Comparison of ENCODE assay signal across 8 cellular contexts in genomic region chr3:171028025-171028778, GRCh38. TPM values are rescaled to one million over a fixed set of nuclear protein-coding genes. Genes with fewer than 3 reads are reported as not detected.
DNase-seq lines count a peak whose midpoint lies in the region; ATAC-seq, FAIRE-seq and TF ChIP-seq lines count a peak whose summit lies in the region.

No MANE protein-coding gene starts in this region.

- intact Hi-C loops in K562 (cut with micrococcal nuclease) = no loop called here

- H3K27me3 ChIP-seq in AG04450 (ENCODE audit: control insufficient read depth, insufficient read depth, low read length) (no peaks in the 10 kb centered on the region), K562 (ENCODE audit: control insufficient read depth in 2 of 2, insufficient read depth in 2 of 2, low read length in 2 of 2) (peaks cover 24 to 30% of the 10 kb centered on the region in 2 experiments), smooth muscle cell (ENCODE audit: low read depth) (no peaks in the 10 kb centered on the region)

- H2AFZ ChIP-seq in K562 (ENCODE audit: low read depth, low read length) (no peak overlapping the region), smooth muscle cell (ENCODE audit: low read depth) (peak overlapping the region; percentile 66)

- no peaks in the 10 kb centered on the region for H3K9me1 ChIP-seq in K562 (ENCODE audit: control insufficient read depth, insufficient read depth, low read length)

- H4K20me1 ChIP-seq in K562 (replicated peaks; ENCODE audit: control insufficient read depth, insufficient read depth, low read length) = no peaks in the 10 kb centered on the region
- no peaks in the 10 kb centered on the region for H4K20me1 ChIP-seq in smooth muscle cell (ENCODE audit: low read depth)

- H3K9ac ChIP-seq in K562 (ENCODE audit: insufficient read depth in 1 of 2, low read depth in 2 of 2, low read length in 2 of 2) (peak overlapping the region in 1 of 2 experiments; percentile 66; a peak in 2 of 4 replicates), smooth muscle cell (ENCODE audit: low read depth) (peak overlapping the region; percentile 30)

- no peak overlapping the region; the same call in 1 of the 2 replicates for H3K4me2 ChIP-seq in K562 (ENCODE audit: insufficient read depth, low read length)
- H3K4me2 ChIP-seq in smooth muscle cell = peak overlapping the region; percentile 85

- H3K9me3 ChIP-seq in AG04450 (ENCODE audit: control insufficient read depth, insufficient read depth, low read length) (no peaks in the 10 kb centered on the region), K562 (replicated peaks; ENCODE audit: control insufficient read depth, insufficient read depth, low read depth, low read length) (no peaks in the 10 kb centered on the region), smooth muscle cell (replicated peaks; ENCODE audit: low read depth) (no peaks in the 10 kb centered on the region)

- TF ChIP-seq EP300 in K562 (IDR thresholded peaks at IDR 0.05; ENCODE audit: low read length) = no peak

- DNase-seq in AG04450 (ENCODE audit: low read depth, low spot score) = peak; percentile 79
- peak; percentile 59 for DNase-seq in RWPE1 (ENCODE audit: low spot score)
- peak in 2 of 4 experiments; percentile 19 to 25 for DNase-seq in K562 (ENCODE audit: extremely low read depth in 1 of 4, low spot score in 3 of 4)
- peak; percentile 53 for DNase-seq in iPS-NIHi11 (ENCODE audit: low spot score)
- DNase-seq in smooth muscle cell (lab: John Stamatoyannopoulos, UW; ENCODE audit: unreplicated experiment) = no peak
- no peak for DNase-seq in 8988T

- in situ Hi-C loops in K562 (cut with MboI) = no loop called here

- no peak for FAIRE-seq in K562 (lab: Jason Lieb, UNC)

- ATAC-seq in GM21381 (IDR thresholded peaks at IDR 0.05; ENCODE audit: unreplicated experiment) (peak; percentile 65), K562 (peak; percentile 49; the same call in 2 of the 3 replicates), HG03565 (IDR thresholded peaks at IDR 0.05; ENCODE audit: unreplicated experiment) (no peak)

- H3K36me3 ChIP-seq in K562 (ENCODE audit: control insufficient read depth, insufficient read depth, low read length) = no peaks in the 10 kb centered on the region
- no peaks in the 10 kb centered on the region for H3K36me3 ChIP-seq in smooth muscle cell (ENCODE audit: low read depth)

- CTCF ChIA-PET in AG04450 (lab: Charles Lee) = interaction anchor here (0.7 to 1.2 kb wide), 3 partner anchors 22 to 67 kb away, joined by 3 read pairs; no protein-coding TSS in a partner anchor
- CTCF ChIA-PET in RWPE1 (lab: Yijun Ruan, JAX) = no interaction called here
- CTCF ChIA-PET in K562 (lab: Yijun Ruan, JAX; ENCODE audit: low intra/inter-chr PET ratio) = no interaction called here

- H3K27ac ChIP-seq in AG04450 (ENCODE audit: low read depth, low read length) (peak overlapping the region; percentile 94), RWPE1 (no peak overlapping the region), K562 (ENCODE audit: extremely low read depth, low read depth, low read length) (no peak overlapping the region), smooth muscle cell (ENCODE audit: low read depth) (peak overlapping the region; percentile 46)

- H3K4me3 ChIP-seq in AG04450 (ENCODE audit: low read depth, low read length) = peak overlapping the region; percentile 44
- no peak overlapping the region for H3K4me3 ChIP-seq in K562
- H3K4me3 ChIP-seq in smooth muscle cell = peak overlapping the region; percentile 49

- H3K4me1 ChIP-seq in K562 (replicated peaks in 1 of 2; ENCODE audit: control insufficient read depth in 2 of 2, insufficient read depth in 2 of 2, low read length in 2 of 2) (peaks cover 3 to 4% of the 10 kb centered on the region in 2 experiments; a peak in 3 of 5 replicates), smooth muscle cell (ENCODE audit: low read depth) (no peaks in the 10 kb centered on the region)

- TF ChIP-seq RAD21 in K562 (CRISPR knock-in tag; conservative IDR thresholded peaks at IDR 0.05 in 1 of 2, IDR thresholded peaks at IDR 0.05 in 1 of 2) = no peak

- no peaks in the 10 kb centered on the region for H3F3A ChIP-seq in smooth muscle cell (ENCODE audit: low read depth)

- TF ChIP-seq POLR2A in K562 (conservative IDR thresholded peaks at IDR 0.05) = no peak

- WGBS in K562 (ENCODE audit: insufficient coverage, low coverage, missing lambda C conversion rate) = 11% methylated on average over 39 of the region's 39 CpGs
- 17% methylated on average over 39 of the region's 39 CpGs for WGBS in smooth muscle cell (ENCODE audit: low lambda C conversion rate)

- POLR2A ChIA-PET in AG04450 (lab: Yijun Ruan, JAX) (interaction anchor here (0.6 kb wide), 1 partner anchor 147 kb away, joined by 3 read pairs; no protein-coding TSS in a partner anchor), RWPE1 (lab: Yijun Ruan, JAX; ENCODE audit: low non-redundant PET) (no interaction called here), K562 (lab: Yijun Ruan, JAX) (no interaction called here)

- no TSS peak for BruUV-seq in K562 (replicated peaks; lab: Mats Ljungman, UMichigan)

- H3K79me2 ChIP-seq in K562 (ENCODE audit: control insufficient read depth, insufficient read depth, low read length) = no peaks in the 10 kb centered on the region
- H3K79me2 ChIP-seq in smooth muscle cell (ENCODE audit: low read depth) = no peaks in the 10 kb centered on the region

- TF ChIP-seq CTCF in AG04450 (IDR thresholded peaks at IDR 0.05; ENCODE audit: low read depth, low read length) (no peak), RWPE1 (conservative IDR thresholded peaks at IDR 0.05; ENCODE audit: low read depth) (no peak), K562 (IDR thresholded peaks at IDR 0.05 in 2 of 3, conservative IDR thresholded peaks at IDR 0.05 in 1 of 3; ENCODE audit: insufficient read depth in 2 of 3, low read depth in 1 of 3, low read length in 3 of 3) (no peak), smooth muscle cell (IDR thresholded peaks at IDR 0.05; ENCODE audit: borderline replicate concordance, insufficient read depth, poor library complexity, severe bottlenecking) (no peak)

TF ChIP-seq in K562, 482 proteins besides CTCF, POLR2A, EP300 and RAD21 (continues in another document):
- TF ChIP-seq ZNF232 (CRISPR knock-in tag; IDR thresholded peaks at IDR 0.05) = no peak
- no peak for TF ChIP-seq ZNF583 (CRISPR knock-in tag; IDR thresholded peaks at IDR 0.05)
- peak; percentile 57 for TF ChIP-seq CXXC5 (CRISPR knock-in tag; IDR thresholded peaks at IDR 0.05)
- no peak for TF ChIP-seq MCM5 (IDR thresholded peaks at IDR 0.05; ENCODE audit: low read depth)
- no peak for TF ChIP-seq RBM39 (optimal IDR thresholded peaks at IDR 0.05; ENCODE audit: low read depth, low read length)
- TF ChIP-seq KDM1A (IDR thresholded peaks at IDR 0.05) = peak; percentile 13 to 42; a peak in 1 of 4 replicates
- no peak for TF ChIP-seq E2F6 (IDR thresholded peaks at IDR 0.05; ENCODE audit: borderline replicate concordance in 1 of 2, extremely low read depth in 1 of 2, insufficient read depth in 1 of 2, insufficient read length in 1 of 2, low read depth in 1 of 2, low read length in 1 of 2, poor library complexity in 1 of 2, severe bottlenecking in 1 of 2)
- TF ChIP-seq ZNF644 (tag; IDR thresholded peaks at IDR 0.05; ENCODE audit: low read depth) = no peak
- TF ChIP-seq ILF3 (IDR thresholded peaks at IDR 0.05; ENCODE audit: borderline replicate concordance) = no peak
- TF ChIP-seq EZH2 (IDR thresholded peaks at IDR 0.05; ENCODE audit: borderline replicate concordance, low read depth, low read length) = 0 out of 2 replicates have a peak, but pooled peaks have one; percentile 70
- TF ChIP-seq ZNF77 (CRISPR knock-in tag; IDR thresholded peaks at IDR 0.05) = no peak
- no peak for TF ChIP-seq POLR3A (IDR thresholded peaks at IDR 0.05; ENCODE audit: borderline replicate concordance, extremely low read depth, insufficient read depth, insufficient read length)
- no peak for TF ChIP-seq HCFC1 (IDR thresholded peaks at IDR 0.05; ENCODE audit: low read depth, low read length)
- TF ChIP-seq GTF2A2 (tag; IDR thresholded peaks at IDR 0.05) = no peak
- peak; percentile 24; the same call in 1 of the 2 replicates for TF ChIP-seq CTBP1 (IDR thresholded peaks at IDR 0.05; ENCODE audit: borderline replicate concordance)
- TF ChIP-seq CBFA2T3 (IDR thresholded peaks at IDR 0.05) = peak; percentile 34
- TF ChIP-seq NFATC3 (IDR thresholded peaks at IDR 0.05) = no peak
- TF ChIP-seq MYC (IDR thresholded peaks at IDR 0.05; ENCODE audit: low read depth, low read length) = no peak
- TF ChIP-seq MYC (CRISPR knock-in tag; IDR thresholded peaks at IDR 0.05; ENCODE audit: borderline replicate concordance, low read depth) = no peak
- TF ChIP-seq PTBP1 (IDR thresholded peaks at IDR 0.05; ENCODE audit: low read depth, low read length) = no peak
- TF ChIP-seq HDAC8 (tag; IDR thresholded peaks at IDR 0.05) = no peak

RNA-seq across cellular contexts. Expression of gene SLC2A2, which starts 1.7 kb away (rescaled TPM):
- polyA plus RNA-seq in AG04450 (2011; rRNA removed) (not detected in 2 replicates), K562 (2011; rRNA removed) (not detected in 2 replicates), K562 (2014; fragmentation: Illumina TruSeq; extraction: Trizol) (not detected in 2 replicates), K562 (2014; fragmentation: Nextera tagmentation; extraction: Ambion mirVana) (not detected), K562 (2014; rRNA removed) (not detected in 2 replicates), smooth muscle cell (not detected in 2 replicates)
- polyA minus RNA-seq in AG04450 (2011; rRNA and poly(A)+ RNA removed) = not detected in 2 replicates
- not detected in 2 replicates for total RNA-seq in K562 (2011; cell fraction: chromatin; rRNA removed; ENCODE audit: low replicate concordance)
- not detected in 2 replicates for total RNA-seq in K562 (2011; cell fraction: nucleolus; rRNA removed)
- not detected in 2 replicates for total RNA-seq in K562 (2011; cell fraction: nucleoplasm; rRNA removed)
- total RNA-seq in K562 (2014; rRNA removed) (not detected in 2 replicates), K562 (2014; rRNA removed; fragmentation: Illumina TruSeq; extraction: Trizol) (not detected in 2 replicates), K562 (2015; rRNA removed; fragmentation: Illumina TruSeq; extraction: Trizol) (not detected in 2 replicates), K562 (2021) (0.18 TPM in 1 of 2 replicates, not detected in the other), smooth muscle cell (not detected in 2 replicates)
- not detected in 2 replicates for polyA plus RNA-seq in K562 (2011; cell fraction: cytosol; rRNA removed)
- polyA plus RNA-seq in K562 (2011; cell fraction: nucleus; rRNA removed) = not detected in 2 replicates
- polyA plus RNA-seq in K562 (2012) = not detected in 2 replicates
- not detected in 2 replicates for polyA minus RNA-seq in K562 (2011; rRNA and poly(A)+ RNA removed)
- not detected in 2 replicates for polyA minus RNA-seq in K562 (2011; cell fraction: cytosol; rRNA and poly(A)+ RNA removed)
- polyA minus RNA-seq in K562 (2011; cell fraction: nucleus; rRNA and poly(A)+ RNA removed) = not detected in 2 replicates

Comparison
In these comparisons a context has a peak if more than half of its experiments do, and no peak if none do; other contexts are left out.
1. DNase-seq: peak in AG04450 (single experiment), RWPE1 (single experiment) and iPS-NIHi11 (single experiment); none in smooth muscle cell (single experiment) and 8988T (single experiment).
2. H3K27ac ChIP-seq: peak in AG04450 (single experiment) and smooth muscle cell (single experiment); none in RWPE1 (single experiment) and K562 (single experiment).